ENCODE assay signal across 5 cellular contexts in the genomic region with DNA sequence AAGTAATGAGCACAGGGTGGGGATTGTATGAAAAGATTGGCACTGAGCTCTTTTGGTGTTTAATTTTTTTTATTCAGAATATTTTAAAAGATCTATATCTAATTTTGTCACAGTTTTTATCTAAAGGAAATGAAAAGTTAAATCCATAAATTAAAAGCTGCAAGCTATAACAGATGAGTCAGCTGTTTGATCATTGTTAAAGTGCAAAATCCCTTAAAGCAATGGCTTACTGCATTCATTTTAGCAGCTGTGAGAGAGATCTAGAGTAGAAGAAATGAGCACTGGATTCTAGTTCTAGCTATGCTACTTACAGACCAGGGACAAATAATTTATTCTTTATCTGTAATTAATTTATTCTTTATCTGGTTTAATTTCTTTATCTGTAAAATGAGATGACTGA.
"Had no signal": no experiment of that assay in that cellular context is flagged by ENCODE, and none has a peak within 500 bp of the region (broad histone marks: within the 10 kb centered on the region; RNA-seq: fewer than 3 reads in every experiment).

No MANE protein-coding gene starts in this region.

- DNase-seq: GOT3, Kasumi-1, KG1 had no signal

- H3K9me3 ChIP-seq: HAP-1 had no signal

- H3K4me3 ChIP-seq: HAP-1 had no signal

- H3K4me1 ChIP-seq: HAP-1 had no signal

- H3K36me3 ChIP-seq: HAP-1 had no signal

- H3K27ac ChIP-seq: HL-60 had no signal
